In genomic region chr2:85780316-85781092, GRCh38 we compare ENCODE assay signal across 1 cellular context.
TF ChIP-seq lines count a peak whose summit lies in the region.

No MANE protein-coding gene starts in this region.

TF ChIP-seq in GM23338, 12 proteins besides CTCF, POLR2A, EP300 and RAD21 (continued from another document):
- TF ChIP-seq ZNF462 (CRISPR knock-in tag; IDR thresholded peaks at IDR 0.05) (no peak), CREB1 (CRISPR knock-in tag; IDR thresholded peaks at IDR 0.05; ENCODE audit: low read depth) (no peak), POLR2AphosphoS5 (IDR thresholded peaks at IDR 0.05; ENCODE audit: low read depth) (no peak)
